ENCODE assay signal across 12 cellular contexts in genomic region chr4:76665139-76665538, GRCh38.
A peak's percentile ranks its signal among the peaks of the same experiment; 100 is the strongest.
DNase-seq lines count a peak whose midpoint lies in the region; ATAC-seq, FAIRE-seq and TF ChIP-seq lines count a peak whose summit lies in the region.
"Had no signal": no experiment of that assay in that cellular context is flagged by ENCODE, and none has a peak within 500 bp of the region (broad histone marks: within the 10 kb centered on the region; RNA-seq: fewer than 3 reads in every experiment).

No MANE protein-coding gene starts in this region.

- no peak overlapping the region for H2AFZ ChIP-seq in GM23248

- peaks cover 7% of the 10 kb centered on the region for H3K27me3 Mint-ChIP-seq in activated naive CD4-positive, alpha-beta T cell treated with anti-CD3 and anti-CD28 coated beads, Interleukin-2, amount 10 ng/mL, durations not matched to agents 7 days and 5 days

- H3K27ac Mint-ChIP-seq in activated naive CD4-positive, alpha-beta T cell treated with anti-CD3 and anti-CD28 coated beads, Interleukin-2, amount 10 ng/mL, durations not matched to agents 7 days and 5 days = no peak overlapping the region

- H3K27me3 ChIP-seq in GM23248 (replicated peaks; ENCODE audit: insufficient read depth) (no peaks in the 10 kb centered on the region), foreskin keratinocyte (no peaks in the 10 kb centered on the region), small intestine (ENCODE audit: control insufficient read depth in 2 of 2, insufficient read depth in 2 of 2, low read length in 2 of 2) (no peaks in the 10 kb centered on the region), BE2C (no peaks in the 10 kb centered on the region)

- in situ Hi-C loops in GM23248 (cut with MboI) = no loop called here

- H3K4me1 ChIP-seq in GM23248 (ENCODE audit: insufficient read depth) = peaks cover 10% of the 10 kb centered on the region
- H3K4me1 ChIP-seq in foreskin keratinocyte = peaks cover 18% of the 10 kb centered on the region
- H3K4me1 ChIP-seq in small intestine (ENCODE audit: control insufficient read depth in 2 of 2, insufficient read depth in 1 of 2, low read depth in 1 of 2, low read length in 1 of 2) = peaks cover 8 to 14% of the 10 kb centered on the region in 2 donors
- no peaks in the 10 kb centered on the region for H3K4me1 ChIP-seq in BE2C

- no peaks in the 10 kb centered on the region for H3K79me2 ChIP-seq in GM23248 (ENCODE audit: insufficient read depth)

- H3K4me3 ChIP-seq in GM23248 = no peak overlapping the region
- H3K4me3 ChIP-seq in small intestine (ENCODE audit: low read depth in 1 of 2, low read length in 2 of 2) = no peak overlapping the region
- H3K4me3 ChIP-seq in BE2C (ENCODE audit: low read depth, low read length) = no peak overlapping the region

- H3K9me2 ChIP-seq in GM23248 (ENCODE audit: insufficient read depth) = no peaks in the 10 kb centered on the region

- no peak overlapping the region for H3K4me3 Mint-ChIP-seq in activated naive CD4-positive, alpha-beta T cell treated with anti-CD3 and anti-CD28 coated beads, Interleukin-2, amount 10 ng/mL, durations not matched to agents 7 days and 5 days

- DNase-seq in GM23248 (peak; percentile 47), RPMI7951 (ENCODE audit: low read depth) (peak; percentile 51), foreskin keratinocyte (peak; percentile 84 to 93), small intestine (peak; percentile 100), NCI-H774 (lab: John Stamatoyannopoulos, UW) (no peak), BE2C (no peak)
- no peak for DNase-seq in activated naive CD4-positive, alpha-beta T cell treated with anti-CD3 and anti-CD28 coated beads, Interleukin-2, amount 10 ng/mL, durations not matched to agents 7 days and 5 days
- DNase-seq: NCI-H1092 treated with DMSO at 0.1 percent for 48 hours, NCI-H524, right cardiac atrium had no signal

- H3K27ac ChIP-seq in GM23248 = no peak overlapping the region
- no peak overlapping the region for H3K27ac ChIP-seq in foreskin keratinocyte
- H3K27ac ChIP-seq in small intestine (ENCODE audit: low read depth in 1 of 2, low read length in 1 of 2) = peak overlapping the region; percentile 86 to 92

- H3K36me3 Mint-ChIP-seq in activated naive CD4-positive, alpha-beta T cell treated with anti-CD3 and anti-CD28 coated beads, Interleukin-2, amount 10 ng/mL, durations not matched to agents 7 days and 5 days = no peaks in the 10 kb centered on the region

- H3K9me3 ChIP-seq in GM23248 (ENCODE audit: low read depth) (no peaks in the 10 kb centered on the region), small intestine (ENCODE audit: control insufficient read depth, low read depth) (no peaks in the 10 kb centered on the region), BE2C (no peaks in the 10 kb centered on the region)

- H3K9me3 Mint-ChIP-seq in activated naive CD4-positive, alpha-beta T cell treated with anti-CD3 and anti-CD28 coated beads, Interleukin-2, amount 10 ng/mL, durations not matched to agents 7 days and 5 days = no peaks in the 10 kb centered on the region

- no peak overlapping the region for H3K9ac ChIP-seq in GM23248

- ATAC-seq in foreskin keratinocyte = peak; percentile 64
- no peak for ATAC-seq in GM21825 (IDR thresholded peaks at IDR 0.05; ENCODE audit: unreplicated experiment)
- ATAC-seq: Right ventricle myocardium inferior had no signal

- CTCF ChIA-PET in activated naive CD4-positive, alpha-beta T cell treated with anti-CD3 and anti-CD28 coated beads, Interleukin-2, amount 10 ng/mL, durations not matched to agents 7 days and 5 days (lab: Charles Lee) = no interaction called here

- H3F3A ChIP-seq in GM23248 (ENCODE audit: insufficient read depth) = 0 out of 2 replicates have a peak, but pooled peaks cover 11% of the 10 kb centered on the region

- no peaks in the 10 kb centered on the region for H3K36me3 ChIP-seq in GM23248 (ENCODE audit: low read depth)
- no peaks in the 10 kb centered on the region for H3K36me3 ChIP-seq in small intestine (ENCODE audit: control insufficient read depth in 2 of 2, insufficient read depth in 2 of 2, low read length in 2 of 2)
- no peaks in the 10 kb centered on the region for H3K36me3 ChIP-seq in BE2C

- TF ChIP-seq CTCF in foreskin keratinocyte (conservative IDR thresholded peaks at IDR 0.05) = no peak
- no peak for TF ChIP-seq CTCF in BE2C (IDR thresholded peaks at IDR 0.05; ENCODE audit: low read depth, low read length)

- no peaks in the 10 kb centered on the region for H4K20me1 ChIP-seq in GM23248 (ENCODE audit: insufficient read depth)

- FAIRE-seq in small intestine (lab: Jason Lieb, UNC) = peak; percentile 49

- H3K4me2 ChIP-seq in GM23248 (ENCODE audit: unreplicated experiment) = peak overlapping the region; percentile 23

- no peaks in the 10 kb centered on the region for H3K4me1 Mint-ChIP-seq in activated naive CD4-positive, alpha-beta T cell treated with anti-CD3 and anti-CD28 coated beads, Interleukin-2, amount 10 ng/mL, durations not matched to agents 7 days and 5 days

Comparison
In these comparisons a context has a peak if more than half of its experiments do, and no peak if none do; other contexts are left out.
1. DNase-seq: peak in GM23248 (single experiment), RPMI7951 (single experiment), foreskin keratinocyte (2 of 2) and small intestine (single experiment); none in activated naive CD4-positive, alpha-beta T cell treated with anti-CD3 and anti-CD28 coated beads, Interleukin-2, amount 10 ng/mL, durations not matched to agents 7 days and 5 days (single experiment), NCI-H774 (single experiment) and BE2C (single experiment).
2. H3K27ac ChIP-seq: peak in small intestine (2 of 2); none in GM23248 (single experiment) and foreskin keratinocyte (single experiment).